Comparison of ENCODE assay signal across 18 cellular contexts in the genomic region with DNA sequence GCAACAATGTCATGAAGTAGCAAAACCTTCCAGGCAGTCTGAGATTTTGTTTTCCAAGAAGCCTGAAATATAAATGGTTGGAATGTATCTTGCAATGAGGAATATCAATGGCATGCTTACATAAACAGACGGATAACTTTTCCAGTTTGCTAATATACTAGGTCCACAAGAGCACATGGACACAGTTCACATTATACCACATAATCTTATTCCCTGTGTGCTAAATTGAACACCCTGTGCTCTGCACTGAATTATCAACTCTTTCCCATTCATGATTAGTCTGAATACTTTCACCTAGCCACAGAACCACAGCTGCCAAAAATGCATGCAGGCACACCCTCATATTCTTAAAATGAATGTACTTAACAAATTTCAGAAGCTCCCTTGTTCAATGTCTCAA.
DNase-seq lines count a peak whose midpoint lies in the region; ATAC-seq and TF ChIP-seq lines count a peak whose summit lies in the region.
"Had no signal": no experiment of that assay in that cellular context is flagged by ENCODE, and none has a peak within 500 bp of the region (broad histone marks: within the 10 kb centered on the region; RNA-seq: fewer than 3 reads in every experiment).

No MANE protein-coding gene starts in this region.

- no peak overlapping the region for H3K9ac ChIP-seq in neural progenitor cell

- H3K27ac ChIP-seq in osteoblast (ENCODE audit: low read depth, low read length) (peak overlapping the region; percentile 49), neural progenitor cell (no peak overlapping the region)
- H3K27ac ChIP-seq: C4-2B, SK-N-MC, upper lobe of right lung had no signal

- H3K79me2 ChIP-seq in osteoblast (ENCODE audit: insufficient read depth, low read length) (no peaks in the 10 kb centered on the region), neural progenitor cell (ENCODE audit: low read depth) (no peaks in the 10 kb centered on the region)

- no peak overlapping the region for H3K27ac Mint-ChIP-seq in neural progenitor cell
- H3K27ac Mint-ChIP-seq: progenitor cell of endocrine pancreas had no signal

- H3K36me3 Mint-ChIP-seq in neural progenitor cell, result no peaks in the 10 kb centered on the region

- peaks cover 2% of the 10 kb centered on the region for H3K4me1 Mint-ChIP-seq in neural progenitor cell

- no peaks in the 10 kb centered on the region for H4K20me1 ChIP-seq in osteoblast (ENCODE audit: insufficient read depth, low read length)
- no peaks in the 10 kb centered on the region for H4K20me1 ChIP-seq in neural progenitor cell (ENCODE audit: low read depth)

- peaks cover 28% of the 10 kb centered on the region for H3K4me1 ChIP-seq in osteoblast (ENCODE audit: insufficient read depth, low read length)
- H3K4me1 ChIP-seq in neural progenitor cell, result no peaks in the 10 kb centered on the region
- H3K4me1 ChIP-seq: upper lobe of right lung had no signal

- CTCF ChIA-PET in GM10248 (lab: Yijun Ruan, JAX), result no interaction called here

- H3K36me3 ChIP-seq in osteoblast (ENCODE audit: insufficient read depth, low read length) (no peaks in the 10 kb centered on the region), neural progenitor cell (no peaks in the 10 kb centered on the region)
- H3K36me3 ChIP-seq: esophagus muscularis mucosa, upper lobe of right lung had no signal

- peak; percentile 98 for DNase-seq in AG10803 (ENCODE audit: low read depth)
- peak; percentile 52 for DNase-seq in M059J (ENCODE audit: low read depth)
- DNase-seq in epithelial cell of esophagus (ENCODE audit: low read depth), result peak; percentile 20
- DNase-seq in osteoblast (ENCODE audit: insufficient read length, low spot score, missing footprints), result no peak
- DNase-seq in activated CD4-positive, alpha-beta T cell treated with anti-CD3 and anti-CD28 coated beads, Interleukin-2, amount 50 U/mL, for 1 hour, result no peak
- no peak for DNase-seq in GM10248 (ENCODE audit: extremely low spot score)
- no peak for DNase-seq in neural progenitor cell (ENCODE audit: low spot score)
- DNase-seq: activated naive CD4-positive, alpha-beta T cell treated with Interleukin-2 at 50 U/mL for 16 hours; cerebellar nuclear complex; DND-41; NCI-H2171; stimulated activated CD8-positive, alpha-beta memory T cell treated with anti-CD3 and anti-CD28 coated beads, Interleukin-4, amount 100 ng/mL, for 48 hours; upper lobe of right lung had no signal

- no peaks in the 10 kb centered on the region for H3K27me3 ChIP-seq in osteoblast (ENCODE audit: insufficient read depth, low read length)
- H3K27me3 ChIP-seq in neural progenitor cell, result no peaks in the 10 kb centered on the region
- H3K27me3 ChIP-seq: esophagus muscularis mucosa, upper lobe of right lung had no signal

- no peak overlapping the region for H2AFZ ChIP-seq in osteoblast (ENCODE audit: low read length)
- H2AFZ ChIP-seq in neural progenitor cell (replicated peaks), result no peak overlapping the region

- POLR2A ChIA-PET in GM10248 (lab: Yijun Ruan, JAX), result no interaction called here

- H3K9me3 ChIP-seq in osteoblast (ENCODE audit: low read depth, low read length) (no peaks in the 10 kb centered on the region), neural progenitor cell (ENCODE audit: low read depth) (no peaks in the 10 kb centered on the region)
- H3K9me3 ChIP-seq: esophagus muscularis mucosa, upper lobe of right lung had no signal

- H3K27me3 Mint-ChIP-seq in neural progenitor cell (ENCODE audit: insufficient read depth, low read depth), result no peaks in the 10 kb centered on the region
- H3K27me3 Mint-ChIP-seq: progenitor cell of endocrine pancreas had no signal

- H3K4me3 ChIP-seq in AG10803 (ENCODE audit: low read length), result no peak overlapping the region
- H3K4me3 ChIP-seq in epithelial cell of esophagus (ENCODE audit: low read length), result no peak overlapping the region
- no peak overlapping the region for H3K4me3 ChIP-seq in osteoblast (ENCODE audit: insufficient read depth, low read length)
- no peak overlapping the region for H3K4me3 ChIP-seq in neural progenitor cell
- H3K4me3 ChIP-seq: esophagus muscularis mucosa, SK-N-MC, upper lobe of right lung had no signal

- TF ChIP-seq CTCF in AG10803 (conservative IDR thresholded peaks at IDR 0.05; ENCODE audit: low read length) (no peak), epithelial cell of esophagus (IDR thresholded peaks at IDR 0.05; ENCODE audit: insufficient read depth, low read depth, low read length, missing control alignments) (no peak), osteoblast (IDR thresholded peaks at IDR 0.05; ENCODE audit: extremely low read depth, low read depth, low read length) (no peak), GM10248 (IDR thresholded peaks at IDR 0.05; ENCODE audit: control extremely low read depth, extremely low read depth, low read depth, missing control alignments) (no peak), neural progenitor cell (IDR thresholded peaks at IDR 0.05) (no peak)

- H3K9me3 Mint-ChIP-seq in neural progenitor cell, result no peaks in the 10 kb centered on the region

- no peaks in the 10 kb centered on the region for H3F3A ChIP-seq in neural progenitor cell (ENCODE audit: low read depth)

- ATAC-seq in HG02973 (IDR thresholded peaks at IDR 0.05; ENCODE audit: unreplicated experiment), result no peak
- ATAC-seq: upper lobe of right lung had no signal

- H3K4me3 Mint-ChIP-seq in neural progenitor cell, result no peak overlapping the region

- H3K4me2 ChIP-seq in osteoblast (ENCODE audit: insufficient read depth, low read length) (peak overlapping the region; percentile 58), neural progenitor cell (no peak overlapping the region)

Comparison
In these comparisons a context has a peak if more than half of its experiments do, and no peak if none do; other contexts are left out.
1. DNase-seq: peak in AG10803 (single experiment), M059J (single experiment) and epithelial cell of esophagus (single experiment); none in osteoblast (single experiment), activated CD4-positive, alpha-beta T cell treated with anti-CD3 and anti-CD28 coated beads, Interleukin-2, amount 50 U/mL, for 1 hour (single experiment), GM10248 (single experiment) and neural progenitor cell (single experiment).